3 cellular contexts compared by ENCODE assay signal in genomic region chr7:150824379-150825177, GRCh38.
A peak's percentile ranks its signal among the peaks of the same experiment; 100 is the strongest.
TF ChIP-seq lines count a peak whose summit lies in the region.

No MANE protein-coding gene starts in this region.

TF ChIP-seq in liver, 16 proteins besides CTCF, POLR2A, EP300 and RAD21:
- TF ChIP-seq SP1 (IDR thresholded peaks at IDR 0.05) (peak; percentile 55), YY1 (IDR thresholded peaks at IDR 0.05) (peak; percentile 35), EGR1 (IDR thresholded peaks at IDR 0.05; ENCODE audit: low read depth in 2 of 2) (no peak), RXRA (IDR thresholded peaks at IDR 0.05) (peak in 1 of 2 donors; percentile 48), FOXA1 (IDR thresholded peaks at IDR 0.05) (no peak), HNF4A (conservative IDR thresholded peaks at IDR 0.05) (peak in 1 of 2 donors; percentile 37)
- TF ChIP-seq, protein P1, sequence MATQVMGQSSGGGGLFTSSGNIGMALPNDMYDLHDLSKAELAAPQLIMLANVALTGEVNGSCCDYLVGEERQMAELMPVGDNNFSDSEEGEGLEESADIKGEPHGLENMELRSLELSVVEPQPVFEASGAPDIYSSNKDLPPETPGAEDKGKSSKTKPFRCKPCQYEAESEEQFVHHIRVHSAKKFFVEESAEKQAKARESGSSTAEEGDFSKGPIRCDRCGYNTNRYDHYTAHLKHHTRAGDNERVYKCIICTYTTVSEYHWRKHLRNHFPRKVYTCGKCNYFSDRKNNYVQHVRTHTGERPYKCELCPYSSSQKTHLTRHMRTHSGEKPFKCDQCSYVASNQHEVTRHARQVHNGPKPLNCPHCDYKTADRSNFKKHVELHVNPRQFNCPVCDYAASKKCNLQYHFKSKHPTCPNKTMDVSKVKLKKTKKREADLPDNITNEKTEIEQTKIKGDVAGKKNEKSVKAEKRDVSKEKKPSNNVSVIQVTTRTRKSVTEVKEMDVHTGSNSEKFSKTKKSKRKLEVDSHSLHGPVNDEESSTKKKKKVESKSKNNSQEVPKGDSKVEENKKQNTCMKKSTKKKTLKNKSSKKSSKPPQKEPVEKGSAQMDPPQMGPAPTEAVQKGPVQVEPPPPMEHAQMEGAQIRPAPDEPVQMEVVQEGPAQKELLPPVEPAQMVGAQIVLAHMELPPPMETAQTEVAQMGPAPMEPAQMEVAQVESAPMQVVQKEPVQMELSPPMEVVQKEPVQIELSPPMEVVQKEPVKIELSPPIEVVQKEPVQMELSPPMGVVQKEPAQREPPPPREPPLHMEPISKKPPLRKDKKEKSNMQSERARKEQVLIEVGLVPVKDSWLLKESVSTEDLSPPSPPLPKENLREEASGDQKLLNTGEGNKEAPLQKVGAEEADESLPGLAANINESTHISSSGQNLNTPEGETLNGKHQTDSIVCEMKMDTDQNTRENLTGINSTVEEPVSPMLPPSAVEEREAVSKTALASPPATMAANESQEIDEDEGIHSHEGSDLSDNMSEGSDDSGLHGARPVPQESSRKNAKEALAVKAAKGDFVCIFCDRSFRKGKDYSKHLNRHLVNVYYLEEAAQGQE (IDR thresholded peaks at IDR 0.05) = no peak

TF ChIP-seq in HepG2, 621 proteins besides CTCF, POLR2A, EP300 and RAD21:
- TF ChIP-seq JUN (CRISPR knock-in tag; IDR thresholded peaks at IDR 0.05) = no peak
- TF ChIP-seq, protein P2, sequence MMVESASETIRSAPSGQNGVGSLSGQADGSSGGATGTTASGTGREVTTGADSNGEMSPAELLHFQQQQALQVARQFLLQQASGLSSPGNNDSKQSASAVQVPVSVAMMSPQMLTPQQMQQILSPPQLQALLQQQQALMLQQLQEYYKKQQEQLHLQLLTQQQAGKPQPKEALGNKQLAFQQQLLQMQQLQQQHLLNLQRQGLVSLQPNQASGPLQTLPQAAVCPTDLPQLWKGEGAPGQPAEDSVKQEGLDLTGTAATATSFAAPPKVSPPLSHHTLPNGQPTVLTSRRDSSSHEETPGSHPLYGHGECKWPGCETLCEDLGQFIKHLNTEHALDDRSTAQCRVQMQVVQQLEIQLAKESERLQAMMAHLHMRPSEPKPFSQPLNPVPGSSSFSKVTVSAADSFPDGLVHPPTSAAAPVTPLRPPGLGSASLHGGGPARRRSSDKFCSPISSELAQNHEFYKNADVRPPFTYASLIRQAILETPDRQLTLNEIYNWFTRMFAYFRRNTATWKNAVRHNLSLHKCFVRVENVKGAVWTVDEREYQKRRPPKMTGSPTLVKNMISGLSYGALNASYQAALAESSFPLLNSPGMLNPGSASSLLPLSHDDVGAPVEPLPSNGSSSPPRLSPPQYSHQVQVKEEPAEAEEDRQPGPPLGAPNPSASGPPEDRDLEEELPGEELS (CRISPR knock-in tag; IDR thresholded peaks at IDR 0.05) = no peak
- TF ChIP-seq IRF1 (CRISPR knock-in tag; IDR thresholded peaks at IDR 0.05; ENCODE audit: low read depth) = no peak
- TF ChIP-seq ZNF296 (CRISPR knock-in tag; conservative IDR thresholded peaks at IDR 0.05) = no peak
- TF ChIP-seq GZF1 (CRISPR knock-in tag; IDR thresholded peaks at IDR 0.05) = no peak
- TF ChIP-seq SMAD1 (CRISPR knock-in tag; IDR thresholded peaks at IDR 0.05; ENCODE audit: borderline replicate concordance, low read depth) = no peak
- no peak for TF ChIP-seq ZNF775 (CRISPR knock-in tag; IDR thresholded peaks at IDR 0.05; ENCODE audit: borderline replicate concordance)
- TF ChIP-seq MXI1 (IDR thresholded peaks at IDR 0.05; ENCODE audit: borderline replicate concordance, low read depth, low read length) = no peak
- TF ChIP-seq TIGD3 (CRISPR knock-in tag; IDR thresholded peaks at IDR 0.05; ENCODE audit: borderline replicate concordance) = no peak
- no peak for TF ChIP-seq RORA (CRISPR knock-in tag; IDR thresholded peaks at IDR 0.05)
- TF ChIP-seq, protein P3, sequence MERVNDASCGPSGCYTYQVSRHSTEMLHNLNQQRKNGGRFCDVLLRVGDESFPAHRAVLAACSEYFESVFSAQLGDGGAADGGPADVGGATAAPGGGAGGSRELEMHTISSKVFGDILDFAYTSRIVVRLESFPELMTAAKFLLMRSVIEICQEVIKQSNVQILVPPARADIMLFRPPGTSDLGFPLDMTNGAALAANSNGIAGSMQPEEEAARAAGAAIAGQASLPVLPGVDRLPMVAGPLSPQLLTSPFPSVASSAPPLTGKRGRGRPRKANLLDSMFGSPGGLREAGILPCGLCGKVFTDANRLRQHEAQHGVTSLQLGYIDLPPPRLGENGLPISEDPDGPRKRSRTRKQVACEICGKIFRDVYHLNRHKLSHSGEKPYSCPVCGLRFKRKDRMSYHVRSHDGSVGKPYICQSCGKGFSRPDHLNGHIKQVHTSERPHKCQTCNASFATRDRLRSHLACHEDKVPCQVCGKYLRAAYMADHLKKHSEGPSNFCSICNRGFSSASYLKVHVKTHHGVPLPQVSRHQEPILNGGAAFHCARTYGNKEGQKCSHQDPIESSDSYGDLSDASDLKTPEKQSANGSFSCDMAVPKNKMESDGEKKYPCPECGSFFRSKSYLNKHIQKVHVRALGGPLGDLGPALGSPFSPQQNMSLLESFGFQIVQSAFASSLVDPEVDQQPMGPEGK (CRISPR knock-in tag; IDR thresholded peaks at IDR 0.05) = no peak
- TF ChIP-seq ZNF570 (CRISPR knock-in tag; IDR thresholded peaks at IDR 0.05; ENCODE audit: borderline replicate concordance) = no peak
- TF ChIP-seq THAP7 (CRISPR knock-in tag; IDR thresholded peaks at IDR 0.05) = no peak
- no peak for TF ChIP-seq MYC (CRISPR knock-in tag; IDR thresholded peaks at IDR 0.05; ENCODE audit: borderline replicate concordance)
- no peak for TF ChIP-seq SIX4 (CRISPR knock-in tag; IDR thresholded peaks at IDR 0.05)
- TF ChIP-seq RFX5 (IDR thresholded peaks at IDR 0.05; ENCODE audit: low read depth, low read length) = no peak
- TF ChIP-seq TOPORS (CRISPR knock-in tag; IDR thresholded peaks at IDR 0.05) = no peak
- TF ChIP-seq NPAS2 (CRISPR knock-in tag; IDR thresholded peaks at IDR 0.05; ENCODE audit: borderline replicate concordance) = no peak
TF ChIP-seq in HepG2: peak in this region for 0.

TF ChIP-seq in SK-N-SH, 30 proteins besides CTCF, POLR2A, EP300 and RAD21:
- no peak for TF ChIP-seq YY1 (IDR thresholded peaks at IDR 0.05; ENCODE audit: low read depth)
- peak; percentile 47; the same call in 1 of the 2 replicates for TF ChIP-seq PBX3 (IDR thresholded peaks at IDR 0.05)
TF ChIP-seq in SK-N-SH: peak in this region for 1.
